In the genomic region with DNA sequence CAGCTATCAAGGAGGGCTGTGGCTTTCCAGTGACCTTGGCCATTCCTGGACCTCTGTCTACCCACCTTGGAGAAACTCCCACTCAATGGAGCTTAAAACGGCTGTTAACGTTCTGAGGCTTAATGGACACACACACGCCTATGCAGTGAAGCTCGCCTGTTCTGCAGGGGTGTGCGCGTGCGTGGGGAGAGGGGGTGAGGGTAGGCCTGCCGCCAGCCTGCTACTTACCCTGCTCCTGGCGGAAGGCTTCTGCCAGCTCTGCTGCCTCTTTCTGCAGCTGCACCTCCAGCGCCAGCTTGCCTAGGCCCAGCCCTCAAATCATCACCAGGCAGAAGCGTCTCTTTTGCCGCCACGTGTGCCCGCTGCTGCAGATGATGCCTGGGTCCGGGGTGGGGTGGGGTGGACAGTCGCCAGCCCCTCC, we compare ENCODE assay signal across 15 cellular contexts. TPM values are rescaled to one million over a fixed set of nuclear protein-coding genes. Genes with fewer than 3 reads are reported as not detected.
DNase-seq lines count a peak whose midpoint lies in the region; ATAC-seq lines count a peak whose summit lies in the region.
"Had no signal": no experiment of that assay in that cellular context is flagged by ENCODE, and none has a peak within 500 bp of the region (broad histone marks: within the 10 kb centered on the region; RNA-seq: fewer than 3 reads in every experiment).

No MANE protein-coding gene starts in this region.

- H3K4me3 ChIP-seq in H7 (ENCODE audit: insufficient read depth, low read depth, low read length), result no peak overlapping the region
- H3K4me3 ChIP-seq: A549 had no signal

- ATAC-seq in GM19035 (IDR thresholded peaks at IDR 0.05; ENCODE audit: unreplicated experiment), result no peak
- ATAC-seq: A549 had no signal

- H3K27me3 ChIP-seq in H7 (ENCODE audit: control insufficient read depth, insufficient read depth, low read length), result no peaks in the 10 kb centered on the region

- peak; percentile 43 for DNase-seq in NCI-H2227 (lab: John Stamatoyannopoulos, UW; ENCODE audit: unreplicated experiment)
- DNase-seq in NCI-H2227 treated with DMSO at 0.1 percent for 48 hours (lab: John Stamatoyannopoulos, UW), result no peak
- peak; percentile 47 for DNase-seq in H7
- DNase-seq in NCI-H2107 treated with DMSO at 0.1 percent for 48 hours (lab: John Stamatoyannopoulos, UW; ENCODE audit: unreplicated experiment), result peak; percentile 65
- peak; percentile 45 for DNase-seq in left kidney (ENCODE audit: low read depth, low spot score)
- DNase-seq in central memory CD4-positive, alpha-beta T cell, result no peak
- DNase-seq: C1 segment of cervical spinal cord, EL, Kasumi-1, MM.1S, NCI-H1092 treated with DMSO at 0.1 percent for 48 hours, NCI-H187 treated with DMSO at 0.1 percent for 48 hours, NCI-H345 had no signal

- H3K36me3 ChIP-seq in H7 (replicated peaks; ENCODE audit: control insufficient read depth, insufficient read depth, low read length), result no peaks in the 10 kb centered on the region

RNA-seq across cellular contexts. Expression of gene PARL, which starts 23.2 kb away (rescaled TPM):
- total RNA-seq in H7 (2014; rRNA removed; shearing (Covaris generic)), result 37.4 and 55.2 TPM in 2 replicates

Comparison
In these comparisons a context has a peak if more than half of its experiments do, and no peak if none do; other contexts are left out.
1. DNase-seq: peak in NCI-H2227 (single experiment), H7 (single experiment), NCI-H2107 treated with DMSO at 0.1 percent for 48 hours (single experiment) and left kidney (single experiment); none in NCI-H2227 treated with DMSO at 0.1 percent for 48 hours (single experiment) and central memory CD4-positive, alpha-beta T cell (single experiment).